In genomic region chr22:19173047-19174035, GRCh38 we compare ENCODE assay signal across 11 cellular contexts. TPM values are rescaled to one million over a fixed set of nuclear protein-coding genes. Genes with fewer than 3 reads are reported as not detected.
DNase-seq lines count a peak whose midpoint lies in the region; ATAC-seq and TF ChIP-seq lines count a peak whose summit lies in the region.
"Had no signal": no experiment of that assay in that cellular context is flagged by ENCODE, and none has a peak within 500 bp of the region (broad histone marks: within the 10 kb centered on the region; RNA-seq: fewer than 3 reads in every experiment).

No MANE protein-coding gene starts in this region.

- no CpG with 5 or more reads among the region's 19 CpGs for WGBS in mesendoderm (ENCODE audit: extremely low coverage, insufficient coverage, low lambda C conversion rate)

- no peaks in the 10 kb centered on the region for H3K9me3 Mint-ChIP-seq in activated naive CD8-positive, alpha-beta T cell treated with anti-CD3 and anti-CD28 coated beads for 36 hours

- DNase-seq in AG04449 (ENCODE audit: low read depth, low spot score), result no peak
- DNase-seq in HAP-1 (ENCODE audit: low spot score in 2 of 2), result no peak
- DNase-seq in activated naive CD8-positive, alpha-beta T cell treated with anti-CD3 and anti-CD28 coated beads for 36 hours, result no peak
- DNase-seq in mesendoderm, result no peak
- no peak for DNase-seq in SW480 (ENCODE audit: low spot score)
- no peak for DNase-seq in NCI-H128 (lab: John Stamatoyannopoulos, UW; ENCODE audit: unreplicated experiment)
- no peak for DNase-seq in NCI-H2081 treated with DMSO at 0.1 percent for 48 hours (lab: John Stamatoyannopoulos, UW)
- DNase-seq: NCI-H524 treated with DMSO at 0.1 percent for 48 hours had no signal

- no peak overlapping the region for H3K4ac ChIP-seq in mesendoderm (ENCODE audit: low read depth, low read length)

- no peak overlapping the region for H2BK120ac ChIP-seq in mesendoderm (ENCODE audit: low read depth, low read length)

- ATAC-seq in HG03175 (IDR thresholded peaks at IDR 0.05; ENCODE audit: unreplicated experiment), result no peak

- no peak overlapping the region for H4K8ac ChIP-seq in mesendoderm (ENCODE audit: low read depth, low read length)

- H2AK5ac ChIP-seq in mesendoderm (ENCODE audit: low read length), result no peak overlapping the region

- peak overlapping the region; percentile 91 for H3K27ac Mint-ChIP-seq in activated naive CD8-positive, alpha-beta T cell treated with anti-CD3 and anti-CD28 coated beads for 36 hours

- no peak overlapping the region for H2BK5ac ChIP-seq in mesendoderm (ENCODE audit: low read length)

- H3K79me2 ChIP-seq in mesendoderm (ENCODE audit: control insufficient read depth, insufficient read depth, low read length), result peaks cover 28% of the 10 kb centered on the region

- peaks cover 38% of the 10 kb centered on the region for H3K4me1 ChIP-seq in HAP-1
- peaks cover 13% of the 10 kb centered on the region for H3K4me1 ChIP-seq in mesendoderm (ENCODE audit: control insufficient read depth, low read depth, low read length)

- CTCF ChIA-PET in AG04449 (lab: Yijun Ruan, JAX), result interaction anchor here (1.0 to 1.1 kb wide), 2 partner anchors 219 to 457 kb away, joined by 3 read pairs; no protein-coding TSS in a partner anchor

- H3K9ac ChIP-seq in mesendoderm (ENCODE audit: low read length), result peak overlapping the region; percentile 99

- H3K18ac ChIP-seq in mesendoderm (ENCODE audit: low read length), result no peak overlapping the region

- peaks cover 56% of the 10 kb centered on the region for H3K36me3 ChIP-seq in HAP-1 (replicated peaks)
- peaks cover 3% of the 10 kb centered on the region for H3K36me3 ChIP-seq in mesendoderm (ENCODE audit: control insufficient read depth, insufficient read depth, low read length)

- peaks cover 22% of the 10 kb centered on the region for H3K27me3 Mint-ChIP-seq in activated naive CD8-positive, alpha-beta T cell treated with anti-CD3 and anti-CD28 coated beads for 36 hours

- H3K27me3 ChIP-seq in HAP-1 (ENCODE audit: low read depth), result peaks cover 6% of the 10 kb centered on the region
- peaks cover 13% of the 10 kb centered on the region for H3K27me3 ChIP-seq in mesendoderm (ENCODE audit: insufficient read depth, low read length, poor library complexity)

- in situ Hi-C loops in HAP-1 (cut with MboI; ENCODE audit: low sequenced_read_pairs), result no loop called here

- no peak for TF ChIP-seq CTCF in AG04449 (IDR thresholded peaks at IDR 0.05; ENCODE audit: insufficient read depth, low read length, missing control alignments)

- no peak overlapping the region for H3K56ac ChIP-seq in mesendoderm (ENCODE audit: low read length)

- peaks cover 26% of the 10 kb centered on the region for H3K4me1 Mint-ChIP-seq in activated naive CD8-positive, alpha-beta T cell treated with anti-CD3 and anti-CD28 coated beads for 36 hours

- no peak overlapping the region for H3K4me2 ChIP-seq in mesendoderm (ENCODE audit: low read length)

- no peak overlapping the region for H4K5ac ChIP-seq in mesendoderm (ENCODE audit: low read length)

- H3K23ac ChIP-seq in mesendoderm (ENCODE audit: low read length), result no peak overlapping the region

- peak overlapping the region; percentile 93 for H3K4me3 Mint-ChIP-seq in activated naive CD8-positive, alpha-beta T cell treated with anti-CD3 and anti-CD28 coated beads for 36 hours

- POLR2A ChIA-PET in AG04449 (lab: Yijun Ruan, JAX), result no interaction called here

- peaks cover 35% of the 10 kb centered on the region for H3K79me1 ChIP-seq in mesendoderm (ENCODE audit: low read length)

- H3K36me3 Mint-ChIP-seq in activated naive CD8-positive, alpha-beta T cell treated with anti-CD3 and anti-CD28 coated beads for 36 hours, result peaks cover 17% of the 10 kb centered on the region

- no peak overlapping the region for H2BK15ac ChIP-seq in mesendoderm (replicated peaks; ENCODE audit: low read depth)

- H3K27ac ChIP-seq in mesendoderm (ENCODE audit: low read depth, low read length), result no peak overlapping the region

- H3K4me3 ChIP-seq in AG04449 (ENCODE audit: low read depth, low read length) (peak overlapping the region; percentile 82), HAP-1 (peak overlapping the region; percentile 89), mesendoderm (ENCODE audit: low read length) (no peak overlapping the region)
- H3K4me3 ChIP-seq: lung had no signal

- H3K9me3 ChIP-seq in HAP-1, result no peaks in the 10 kb centered on the region

RNA-seq across cellular contexts. Expression of gene SLC25A1, which starts 5.2 kb away (rescaled TPM):
- total RNA-seq in activated naive CD8-positive, alpha-beta T cell treated with anti-CD3 and anti-CD28 coated beads for 36 hours, result 10 to 100 TPM; 47.9 to 53.8 TPM
- polyA plus RNA-seq in mesendoderm (2013, experiment 1 of 2), result 77.7 TPM
- polyA plus RNA-seq in mesendoderm (2013, experiment 2 of 2), result 80.7 TPM

RNA-seq across cellular contexts. Expression of gene GSC2, which starts 23.2 kb away (rescaled TPM):
- not detected for total RNA-seq in activated naive CD8-positive, alpha-beta T cell treated with anti-CD3 and anti-CD28 coated beads for 36 hours
- polyA plus RNA-seq in mesendoderm (2013, experiment 1 of 2), result 0.04 TPM
- 0.06 TPM for polyA plus RNA-seq in mesendoderm (2013, experiment 2 of 2)
- total RNA-seq: lung had no signal
- polyA plus RNA-seq: adipose tissue, lung had no signal

RNA-seq across cellular contexts. Expression of gene ESS2, which starts 28.9 kb away (rescaled TPM):
- 10 to 100 TPM; 16.8 to 18.0 TPM for total RNA-seq in activated naive CD8-positive, alpha-beta T cell treated with anti-CD3 and anti-CD28 coated beads for 36 hours
- 10.7 TPM for polyA plus RNA-seq in mesendoderm (2013, experiment 1 of 2)
- polyA plus RNA-seq in mesendoderm (2013, experiment 2 of 2), result 10.3 TPM

RNA-seq across cellular contexts. Expression of gene TSSK2, which starts 42.2 kb away (rescaled TPM):
- total RNA-seq in activated naive CD8-positive, alpha-beta T cell treated with anti-CD3 and anti-CD28 coated beads for 36 hours, result not detected
- polyA plus RNA-seq in mesendoderm (2013, experiment 1 of 2), result not detected
- not detected for polyA plus RNA-seq in mesendoderm (2013, experiment 2 of 2)

RNA-seq across cellular contexts. Expression of gene DGCR2, which starts 51.1 kb away (rescaled TPM):
- 10 to 100 TPM; 20.5 to 22.2 TPM for total RNA-seq in activated naive CD8-positive, alpha-beta T cell treated with anti-CD3 and anti-CD28 coated beads for 36 hours
- 33.9 TPM for polyA plus RNA-seq in mesendoderm (2013, experiment 1 of 2)
- 32.7 TPM for polyA plus RNA-seq in mesendoderm (2013, experiment 2 of 2)
